In the genomic region with DNA sequence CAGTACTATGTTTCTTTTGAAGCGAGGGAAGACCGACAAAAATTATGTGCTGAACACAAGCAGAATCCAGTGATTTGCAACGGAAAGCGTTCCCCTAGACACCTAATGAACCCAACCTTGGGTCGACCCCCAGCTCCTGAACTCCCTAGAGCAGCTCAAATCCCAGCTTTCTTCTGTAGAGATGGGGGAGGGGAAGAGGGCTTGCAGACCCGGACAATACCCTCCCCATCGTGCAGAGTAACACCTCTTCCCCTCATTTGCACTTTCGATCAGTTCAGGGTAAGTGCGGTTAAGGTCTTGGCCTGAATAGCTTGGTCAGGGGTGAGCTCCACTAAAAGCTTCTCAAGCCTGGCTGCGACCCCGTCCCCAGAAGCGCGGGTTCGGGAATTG, we compare ENCODE assay signal across 8 cellular contexts. TPM values are rescaled to one million over a fixed set of nuclear protein-coding genes. Genes with fewer than 3 reads are reported as not detected.
DNase-seq lines count a peak whose midpoint lies in the region; ATAC-seq, FAIRE-seq and TF ChIP-seq lines count a peak whose summit lies in the region.

No MANE protein-coding gene starts in this region.

- no peaks in the 10 kb centered on the region for H3K36me3 ChIP-seq in skeletal muscle tissue (ENCODE audit: control insufficient read depth in 3 of 3, insufficient read depth in 3 of 3, low read length in 3 of 3)

- peak overlapping the region; percentile 69 for H3K27ac Mint-ChIP-seq in activated CD4-positive, alpha-beta memory T cell treated with anti-CD3 and anti-CD28 coated beads, Interleukin-2, amount 10 ng/mL, durations not matched to agents 7 days and 5 days

- TF ChIP-seq CTCF in D721Med (IDR thresholded peaks at IDR 0.05; ENCODE audit: insufficient read depth, missing control alignments) = no peak

- peaks cover 25% of the 10 kb centered on the region for H3K4me1 Mint-ChIP-seq in activated CD4-positive, alpha-beta memory T cell treated with anti-CD3 and anti-CD28 coated beads, Interleukin-2, amount 10 ng/mL, durations not matched to agents 7 days and 5 days

- no peaks in the 10 kb centered on the region for H3K9me3 ChIP-seq in right cardiac atrium (ENCODE audit: control insufficient read depth, low read length)
- no peaks in the 10 kb centered on the region for H3K9me3 ChIP-seq in skeletal muscle tissue (ENCODE audit: control insufficient read depth in 3 of 3, low read length in 3 of 3)

- no peaks in the 10 kb centered on the region for H3K27me3 ChIP-seq in right cardiac atrium (ENCODE audit: control insufficient read depth, insufficient read depth)
- no peaks in the 10 kb centered on the region for H3K27me3 ChIP-seq in skeletal muscle tissue (ENCODE audit: control insufficient read depth in 3 of 3, insufficient read depth in 3 of 3, low read length in 3 of 3)

- H3K4me1 ChIP-seq in right cardiac atrium (ENCODE audit: control insufficient read depth, insufficient read depth, low read length) = no peaks in the 10 kb centered on the region
- peaks cover 0 to 11% (median 4%) of the 10 kb centered on the region in 3 donors for H3K4me1 ChIP-seq in skeletal muscle tissue (ENCODE audit: control insufficient read depth in 3 of 3, insufficient read depth in 3 of 3, low read length in 3 of 3)

- H3K4me3 ChIP-seq in right cardiac atrium (ENCODE audit: low read length) (peak overlapping the region; percentile 95), skeletal muscle tissue (ENCODE audit: low read length in 3 of 3) (peak overlapping the region; percentile 85 to 99 (median 88))

- WGBS in right cardiac atrium = 3% methylated on average over 14 of the region's 14 CpGs

- CTCF ChIA-PET in activated CD4-positive, alpha-beta memory T cell treated with anti-CD3 and anti-CD28 coated beads, Interleukin-2, amount 10 ng/mL, durations not matched to agents 7 days and 5 days (lab: Charles Lee) = interaction anchor here (0.6 to 2.5 kb wide), 8 partner anchors 8 to 367 kb away, joined by 3 to 20 read pairs (median 5); a partner anchor contains a TSS

- no peak for FAIRE-seq in D721Med (lab: Jason Lieb, UNC)

- DNase-seq in activated CD4-positive, alpha-beta memory T cell treated with anti-CD3 and anti-CD28 coated beads, Interleukin-2, amount 10 ng/mL, durations not matched to agents 7 days and 5 days = no peak
- no peak for DNase-seq in right cardiac atrium
- DNase-seq in NOMO-1 treated with DMSO at 0.1 percent for 48 hours (lab: John Stamatoyannopoulos, UW; ENCODE audit: unreplicated experiment) = no peak
- no peak for DNase-seq in activated gamma-delta T cell treated with Interleukin-2 at 50 U/mL for 16 hours
- no peak for DNase-seq in D721Med (ENCODE audit: insufficient read length, low spot score)

- intact Hi-C loops in right cardiac atrium (cut with DNase I) = no loop called here

- H3K27me3 Mint-ChIP-seq in activated CD4-positive, alpha-beta memory T cell treated with anti-CD3 and anti-CD28 coated beads, Interleukin-2, amount 10 ng/mL, durations not matched to agents 7 days and 5 days = peaks cover 8% of the 10 kb centered on the region

- H3K27ac ChIP-seq in right cardiac atrium (ENCODE audit: low read length) (peak overlapping the region; percentile 96), skeletal muscle tissue (ENCODE audit: low read depth, low read length) (peak overlapping the region; percentile 56)

- no peaks in the 10 kb centered on the region for H3K9me3 Mint-ChIP-seq in activated CD4-positive, alpha-beta memory T cell treated with anti-CD3 and anti-CD28 coated beads, Interleukin-2, amount 10 ng/mL, durations not matched to agents 7 days and 5 days

- H3K36me3 Mint-ChIP-seq in activated CD4-positive, alpha-beta memory T cell treated with anti-CD3 and anti-CD28 coated beads, Interleukin-2, amount 10 ng/mL, durations not matched to agents 7 days and 5 days (ENCODE audit: low read depth) = no peaks in the 10 kb centered on the region

- POLR2A ChIA-PET in activated CD4-positive, alpha-beta memory T cell treated with anti-CD3 and anti-CD28 coated beads, Interleukin-2, amount 10 ng/mL, durations not matched to agents 7 days and 5 days (lab: Charles Lee) = no interaction called here

- H3K9ac ChIP-seq in skeletal muscle tissue (ENCODE audit: low read depth in 1 of 3, low read length in 3 of 3) = peak overlapping the region; percentile 82 to 94 (median 87)

- ATAC-seq in GM18907 (IDR thresholded peaks at IDR 0.05; ENCODE audit: unreplicated experiment) (peak; percentile 10), HG02884 (IDR thresholded peaks at IDR 0.05; ENCODE audit: unreplicated experiment) (peak; percentile 3), right cardiac atrium (peak; percentile 9 to 23)

- peak overlapping the region; percentile 96 for H3K4me3 Mint-ChIP-seq in activated CD4-positive, alpha-beta memory T cell treated with anti-CD3 and anti-CD28 coated beads, Interleukin-2, amount 10 ng/mL, durations not matched to agents 7 days and 5 days

RNA-seq across cellular contexts. Expression of a gene that starts 0.4 kb away (rescaled TPM):
- total RNA-seq in activated CD4-positive, alpha-beta memory T cell treated with anti-CD3 and anti-CD28 coated beads, Interleukin-2, amount 10 ng/mL, durations not matched to agents 7 days and 5 days = 1 to 10 TPM; 8.1 to 9.6 TPM
- total RNA-seq in right cardiac atrium (1 to 10 TPM; 4.6 to 6.0 (median 4.7) TPM), skeletal muscle tissue (4.7 TPM)
- 3.0 TPM for polyA plus RNA-seq in right cardiac atrium
